In genomic region chr1:52662645-52663313, GRCh38 we compare ENCODE assay signal across 9 cellular contexts. TPM values are rescaled to one million over a fixed set of nuclear protein-coding genes. Genes with fewer than 3 reads are reported as not detected.
DNase-seq lines count a peak whose midpoint lies in the region; ATAC-seq, FAIRE-seq and TF ChIP-seq lines count a peak whose summit lies in the region.
"Had no signal": no experiment of that assay in that cellular context is flagged by ENCODE, and none has a peak within 500 bp of the region (broad histone marks: within the 10 kb centered on the region; RNA-seq: fewer than 3 reads in every experiment).

No MANE protein-coding gene starts in this region.

- H3K9me3 Mint-ChIP-seq in CD8-positive, alpha-beta memory T cell, result no peaks in the 10 kb centered on the region

- H3K4me2 ChIP-seq in Loucy (ENCODE audit: low read depth, low read length, poor library complexity, severe bottlenecking), result no peak overlapping the region
- H3K4me2 ChIP-seq in K562 (ENCODE audit: insufficient read depth, low read length), result no peak overlapping the region
- H3K4me2 ChIP-seq in OCI-LY7 (ENCODE audit: low read length), result no peak overlapping the region

- no peaks in the 10 kb centered on the region for H3K36me3 ChIP-seq in Loucy (ENCODE audit: insufficient read depth, low read length)
- no peaks in the 10 kb centered on the region for H3K36me3 ChIP-seq in K562 (ENCODE audit: control insufficient read depth, insufficient read depth, low read length)
- H3K36me3 ChIP-seq in lung (ENCODE audit: control insufficient read depth in 2 of 2, insufficient read depth in 2 of 2, low read length in 2 of 2), result no peaks in the 10 kb centered on the region
- H3K36me3 ChIP-seq in CD8-positive, alpha-beta memory T cell (ENCODE audit: insufficient read depth, low read length), result peaks cover 9% of the 10 kb centered on the region
- no peaks in the 10 kb centered on the region for H3K36me3 ChIP-seq in OCI-LY7 (ENCODE audit: insufficient read depth, low read length)
- peaks cover 0 to 9% (median 2%) of the 10 kb centered on the region in 6 donors for H3K36me3 ChIP-seq in spleen

- WGBS in K562 (ENCODE audit: insufficient coverage, low coverage, missing lambda C conversion rate), result 36% methylated on average over 13 of the region's 13 CpGs
- WGBS in lung, 2 donors, result 39 to 50% methylated on average over 13 of the region's 13 CpGs
- 56 to 72% (median 68%) methylated on average over 13 of the region's 13 CpGs for WGBS in spleen, 5 donors

- no peaks in the 10 kb centered on the region for H3K9me2 ChIP-seq in Loucy (replicated peaks; ENCODE audit: low read depth, low read length)
- no peaks in the 10 kb centered on the region for H3K9me2 ChIP-seq in OCI-LY7 (ENCODE audit: insufficient read depth, low read length)

- BruUV-seq in K562 (replicated peaks; lab: Mats Ljungman, UMichigan), result no TSS peak
- no TSS peak for BruUV-seq in OCI-LY7 (replicated peaks; lab: Mats Ljungman, UMichigan)

- ATAC-seq in K562, result no peak; the same call in 2 of the 3 replicates
- peak; percentile 27 for ATAC-seq in lung (ENCODE audit: insufficient read depth, low FRiP score)

- H3K27ac ChIP-seq in K562 (ENCODE audit: extremely low read depth, low read depth, low read length) (no peak overlapping the region), lung (ENCODE audit: low read depth in 1 of 2, low read length in 1 of 2) (no peak overlapping the region), OCI-LY7 (ENCODE audit: low read depth, low read length, poor library complexity, severe bottlenecking) (no peak overlapping the region), spleen (no peak overlapping the region)
- no peak overlapping the region for H3K27ac ChIP-seq in CD8-positive, alpha-beta memory T cell (ENCODE audit: low read depth, low read length)
- H3K27ac ChIP-seq: HL-60 had no signal

- TF ChIP-seq POLR2A in K562 (conservative IDR thresholded peaks at IDR 0.05) (no peak), spleen (IDR thresholded peaks at IDR 0.05) (no peak)

- no peak overlapping the region for H3K4me3 Mint-ChIP-seq in CD8-positive, alpha-beta memory T cell

- H3K9me3 ChIP-seq in Loucy (ENCODE audit: insufficient read depth, low read depth, low read length) (no peaks in the 10 kb centered on the region), K562 (replicated peaks; ENCODE audit: control insufficient read depth, insufficient read depth, low read depth, low read length) (no peaks in the 10 kb centered on the region), lung (ENCODE audit: control insufficient read depth in 2 of 2, insufficient read depth in 1 of 2, low read length in 1 of 2) (no peaks in the 10 kb centered on the region), OCI-LY7 (ENCODE audit: low read length) (no peaks in the 10 kb centered on the region), spleen (no peaks in the 10 kb centered on the region)
- no peaks in the 10 kb centered on the region for H3K9me3 ChIP-seq in CD8-positive, alpha-beta memory T cell (ENCODE audit: low read length)

- no peaks in the 10 kb centered on the region for H3K27me3 ChIP-seq in Loucy (ENCODE audit: insufficient read depth, low read length, poor library complexity, severe bottlenecking)
- no peaks in the 10 kb centered on the region for H3K27me3 ChIP-seq in K562 (ENCODE audit: control insufficient read depth in 2 of 2, insufficient read depth in 2 of 2, low read length in 2 of 2)
- H3K27me3 ChIP-seq in lung (ENCODE audit: control insufficient read depth, insufficient read depth), result no peaks in the 10 kb centered on the region
- no peaks in the 10 kb centered on the region for H3K27me3 ChIP-seq in CD8-positive, alpha-beta memory T cell (ENCODE audit: insufficient read depth, low read length, poor library complexity, severe bottlenecking)
- no peaks in the 10 kb centered on the region for H3K27me3 ChIP-seq in spleen (replicated peaks in 1 of 7)

- H3K9ac ChIP-seq in Loucy (ENCODE audit: low read depth, low read length, poor library complexity, severe bottlenecking) (no peak overlapping the region), K562 (ENCODE audit: insufficient read depth in 1 of 2, low read depth in 2 of 2, low read length in 2 of 2) (no peak overlapping the region)

- no peaks in the 10 kb centered on the region for H3F3A ChIP-seq in Loucy (ENCODE audit: low read depth)

- H3K4me3 ChIP-seq in Loucy (ENCODE audit: low read length, poor library complexity, severe bottlenecking) (no peak overlapping the region), K562 (no peak overlapping the region), lung (no peak overlapping the region), OCI-LY7 (ENCODE audit: low read depth, low read length, poor library complexity, severe bottlenecking) (no peak overlapping the region), spleen (no peak overlapping the region)
- H3K4me3 ChIP-seq in CD8-positive, alpha-beta memory T cell (ENCODE audit: low read length), result no peak overlapping the region

- H3K27me3 Mint-ChIP-seq in CD8-positive, alpha-beta memory T cell, result no peaks in the 10 kb centered on the region

- H4K20me1 ChIP-seq in Loucy (ENCODE audit: insufficient read depth, low read length, poor library complexity, severe bottlenecking), result no peaks in the 10 kb centered on the region
- no peaks in the 10 kb centered on the region for H4K20me1 ChIP-seq in K562 (replicated peaks; ENCODE audit: control insufficient read depth, insufficient read depth, low read length)
- no peaks in the 10 kb centered on the region for H4K20me1 ChIP-seq in OCI-LY7 (ENCODE audit: insufficient read depth, low read length)

- peak; percentile 37 for FAIRE-seq in K562 (lab: Jason Lieb, UNC)

- DNase-seq in COLO829 (ENCODE audit: low spot score), result peak; percentile 94
- no peak for DNase-seq in K562 (ENCODE audit: extremely low read depth in 1 of 4, low spot score in 3 of 4)
- no peak for DNase-seq in lung (ENCODE audit: low spot score)
- no peak for DNase-seq in CD8-positive, alpha-beta memory T cell
- DNase-seq in OCI-LY7 (ENCODE audit: low spot score), result no peak
- no peak for DNase-seq in SW 1271 (lab: John Stamatoyannopoulos, UW)
- DNase-seq in spleen, result no peak

- H3K36me3 Mint-ChIP-seq in CD8-positive, alpha-beta memory T cell, result peaks cover 0 to 35% (median 2%) of the 10 kb centered on the region in 3 donors

- H3K27ac Mint-ChIP-seq in CD8-positive, alpha-beta memory T cell, result peak overlapping the region in 4 of 8 donors; percentile 37 to 92 (median 63)

- H2AFZ ChIP-seq in Loucy (ENCODE audit: low read length), result peak overlapping the region; percentile 34; the same call in 1 of the 2 replicates
- peak overlapping the region; percentile 7; the same call in 1 of the 2 replicates for H2AFZ ChIP-seq in K562 (ENCODE audit: low read depth, low read length)
- no peak overlapping the region for H2AFZ ChIP-seq in OCI-LY7 (ENCODE audit: low read length)

- CTCF ChIA-PET in K562 (lab: Yijun Ruan, JAX; ENCODE audit: low intra/inter-chr PET ratio) (interaction anchor here (0.6 kb wide), 1 partner anchor 149 kb away, joined by 3 read pairs; no protein-coding TSS in a partner anchor), OCI-LY7 (lab: Charles Lee; ENCODE audit: unreplicated experiment) (no interaction called here)
- CTCF ChIA-PET in CD8-positive, alpha-beta memory T cell (lab: Charles Lee), result no interaction called here

- TF ChIP-seq RAD21 in K562 (CRISPR knock-in tag; conservative IDR thresholded peaks at IDR 0.05 in 1 of 2, IDR thresholded peaks at IDR 0.05 in 1 of 2), result 0 out of 4 replicates have a peak, but pooled peaks of 1 of the 2 experiments have one; percentile 5

- POLR2A ChIA-PET in K562 (lab: Yijun Ruan, JAX) (interaction anchor here (0.6 kb wide), 2 partner anchors 36 to 206 kb away, joined by 3 to 4 read pairs; no protein-coding TSS in a partner anchor), OCI-LY7 (lab: Charles Lee) (interaction anchor here (0.5 to 1.2 kb wide), 2 partner anchors 24 to 1177 kb away, joined by 3 to 4 read pairs; no protein-coding TSS in a partner anchor)
- POLR2A ChIA-PET in CD8-positive, alpha-beta memory T cell (lab: Charles Lee), result interaction anchor here (0.7 kb wide), 1 partner anchor 111 kb away, joined by 3 read pairs; no protein-coding TSS in a partner anchor

- H3K9me1 ChIP-seq in K562 (ENCODE audit: control insufficient read depth, insufficient read depth, low read length), result no peaks in the 10 kb centered on the region

- H3K4me1 Mint-ChIP-seq in CD8-positive, alpha-beta memory T cell, result peaks cover 5 to 24% (median 18%) of the 10 kb centered on the region in 3 donors

- in situ Hi-C loops in K562 (cut with MboI), result no loop called here

- no peak for TF ChIP-seq EP300 in K562 (IDR thresholded peaks at IDR 0.05; ENCODE audit: low read length)

- TF ChIP-seq CTCF in Loucy (conservative IDR thresholded peaks at IDR 0.05; ENCODE audit: low read length), result no peak
- TF ChIP-seq CTCF in K562 (IDR thresholded peaks at IDR 0.05 in 2 of 3, conservative IDR thresholded peaks at IDR 0.05 in 1 of 3; ENCODE audit: insufficient read depth in 2 of 3, low read depth in 1 of 3, low read length in 3 of 3), result no peak
- TF ChIP-seq CTCF in lung (IDR thresholded peaks at IDR 0.05; ENCODE audit: control extremely low read depth, extremely low read depth), result no peak
- TF ChIP-seq CTCF in OCI-LY7 (conservative IDR thresholded peaks at IDR 0.05; ENCODE audit: low read length), result no peak
- no peak for TF ChIP-seq CTCF in spleen (IDR thresholded peaks at IDR 0.05 in 8 of 11, conservative IDR thresholded peaks at IDR 0.05 in 3 of 11)

- no peaks in the 10 kb centered on the region for H3K79me2 ChIP-seq in Loucy (ENCODE audit: insufficient read depth, low read length)
- no peaks in the 10 kb centered on the region for H3K79me2 ChIP-seq in K562 (ENCODE audit: control insufficient read depth, insufficient read depth, low read length)
- no peaks in the 10 kb centered on the region for H3K79me2 ChIP-seq in OCI-LY7 (ENCODE audit: insufficient read depth, low read depth, low read length)

- intact Hi-C loops in K562 (cut with micrococcal nuclease) (no loop called here), OCI-LY7 (cut with micrococcal nuclease; ENCODE audit: unreplicated experiment) (no loop called here), spleen (cut with DNase I; ENCODE audit: low total_unique reads) (no loop called here)

- H3K4me1 ChIP-seq in Loucy (ENCODE audit: insufficient read depth, low read length, poor library complexity, severe bottlenecking) (no peaks in the 10 kb centered on the region), K562 (replicated peaks in 1 of 2; ENCODE audit: control insufficient read depth in 2 of 2, insufficient read depth in 2 of 2, low read length in 2 of 2) (peaks cover 2% of the 10 kb centered on the region in 2 experiments; a peak in 3 of 5 replicates), lung (ENCODE audit: control insufficient read depth in 2 of 2, insufficient read depth in 2 of 2, low read length in 2 of 2) (no peaks in the 10 kb centered on the region), OCI-LY7 (ENCODE audit: insufficient read depth, low read length, poor library complexity, severe bottlenecking) (no peaks in the 10 kb centered on the region), spleen (peaks cover 0 to 18% (median 2%) of the 10 kb centered on the region in 6 donors)
- no peaks in the 10 kb centered on the region for H3K4me1 ChIP-seq in CD8-positive, alpha-beta memory T cell (ENCODE audit: insufficient read depth, low read length)

RNA-seq across cellular contexts. Expression of gene SHISAL2A, which starts 29.8 kb away (rescaled TPM):
- not detected in 2 replicates for total RNA-seq in K562 (2011; cell fraction: chromatin; rRNA removed; ENCODE audit: low replicate concordance)
- not detected in 2 replicates for total RNA-seq in K562 (2011; cell fraction: nucleolus; rRNA removed)
- not detected in 2 replicates for total RNA-seq in K562 (2011; cell fraction: nucleoplasm; rRNA removed)
- total RNA-seq in K562 (2014; rRNA removed) (not detected in 2 replicates), K562 (2014; rRNA removed; fragmentation: Illumina TruSeq; extraction: Trizol) (not detected in 2 replicates), K562 (2015; rRNA removed; fragmentation: Illumina TruSeq; extraction: Trizol) (not detected in 2 replicates), K562 (2021) (0.11 TPM in 1 of 2 replicates, not detected in the other), lung (1 to 10 TPM; 1.7 to 2.2 TPM), OCI-LY7 (2022) (0.27 and 0.55 TPM in 2 replicates), spleen (10 to 100 TPM; 12.8 to 23.6 (median 17.9) TPM)
- polyA plus RNA-seq in K562 (2011; rRNA removed) (not detected in 2 replicates), K562 (2014; fragmentation: Illumina TruSeq; extraction: Trizol) (not detected in 2 replicates), K562 (2014; fragmentation: Nextera tagmentation; extraction: Ambion mirVana) (not detected), K562 (2014; rRNA removed) (not detected in 2 replicates), lung (1 to 10 TPM in 1 of 2 donors, under 1 TPM in 1; 0.79 to 2.6 TPM), spleen (10 to 100 TPM in 2 of 3 donors, 1 to 10 TPM in 1; 9.2 to 15.5 (median 14.4) TPM)
- polyA plus RNA-seq in K562 (2011; cell fraction: cytosol; rRNA removed), result not detected in 2 replicates
- polyA plus RNA-seq in K562 (2011; cell fraction: nucleus; rRNA removed), result not detected in 2 replicates
- not detected in 2 replicates for polyA plus RNA-seq in K562 (2012)
- not detected in 2 replicates for polyA minus RNA-seq in K562 (2011; rRNA and poly(A)+ RNA removed)
- not detected in 2 replicates for polyA minus RNA-seq in K562 (2011; cell fraction: cytosol; rRNA and poly(A)+ RNA removed)
- polyA minus RNA-seq in K562 (2011; cell fraction: nucleus; rRNA and poly(A)+ RNA removed), result not detected in 2 replicates
- 10 to 100 TPM; 15.7 to 16.7 TPM for total RNA-seq in CD8-positive, alpha-beta memory T cell
- polyA plus RNA-seq in CD8-positive, alpha-beta memory T cell, result 11.3 TPM
- total RNA-seq in OCI-LY7 (2014; rRNA removed; shearing (Covaris generic)), result 0.13 and 0.69 TPM in 2 replicates

RNA-seq across cellular contexts. Expression of gene COA7, which starts 35.4 kb away (rescaled TPM):
- total RNA-seq in K562 (2011; cell fraction: chromatin; rRNA removed; ENCODE audit: low replicate concordance), result 16.7 and 21.2 TPM in 2 replicates
- 11.3 and 11.4 TPM in 2 replicates for total RNA-seq in K562 (2011; cell fraction: nucleolus; rRNA removed)
- 16.6 and 20.1 TPM in 2 replicates for total RNA-seq in K562 (2011; cell fraction: nucleoplasm; rRNA removed)
- total RNA-seq in K562 (2014; rRNA removed) (19.4 and 22.9 TPM in 2 replicates), K562 (2014; rRNA removed; fragmentation: Illumina TruSeq; extraction: Trizol) (48.8 and 50.2 TPM in 2 replicates), K562 (2015; rRNA removed; fragmentation: Illumina TruSeq; extraction: Trizol) (50.6 and 53.9 TPM in 2 replicates), K562 (2021) (59.3 and 61.3 TPM in 2 replicates), lung (10 to 100 TPM in 1 of 2 donors, 1 to 10 TPM in 1; 4.8 to 20.4 TPM), OCI-LY7 (2022) (19.9 and 26.1 TPM in 2 replicates), spleen (10 to 100 TPM in 3 of 7 donors, 1 to 10 TPM in 4; 5.0 to 12.8 (median 8.8) TPM)
- polyA plus RNA-seq in K562 (2011; rRNA removed) (42.7 and 51.0 TPM in 2 replicates), K562 (2014; fragmentation: Illumina TruSeq; extraction: Trizol) (37.3 and 45.9 TPM in 2 replicates), K562 (2014; fragmentation: Nextera tagmentation; extraction: Ambion mirVana) (10 to 100 TPM; 59.6 to 82.8 TPM), K562 (2014; rRNA removed) (34.2 and 43.7 TPM in 2 replicates), lung (10 to 100 TPM in 1 of 2 donors, 1 to 10 TPM in 1; 4.9 to 12.1 TPM), spleen (1 to 10 TPM; 1.9 to 5.6 (median 3.5) TPM)
- 36.2 and 36.6 TPM in 2 replicates for polyA plus RNA-seq in K562 (2011; cell fraction: cytosol; rRNA removed)
- polyA plus RNA-seq in K562 (2011; cell fraction: nucleus; rRNA removed), result 10.2 and 11.7 TPM in 2 replicates
- 34.6 and 49.3 TPM in 2 replicates for polyA plus RNA-seq in K562 (2012)
- 41.9 and 45.6 TPM in 2 replicates for polyA minus RNA-seq in K562 (2011; rRNA and poly(A)+ RNA removed)
- 13.6 and 15.3 TPM in 2 replicates for polyA minus RNA-seq in K562 (2011; cell fraction: cytosol; rRNA and poly(A)+ RNA removed)
- polyA minus RNA-seq in K562 (2011; cell fraction: nucleus; rRNA and poly(A)+ RNA removed), result 3.8 and 6.0 TPM in 2 replicates
- 10 to 100 TPM; 39.8 to 41.2 TPM for total RNA-seq in CD8-positive, alpha-beta memory T cell
- 3.2 TPM for polyA plus RNA-seq in CD8-positive, alpha-beta memory T cell
- 6.6 and 7.0 TPM in 2 replicates for total RNA-seq in OCI-LY7 (2014; rRNA removed; shearing (Covaris generic))

Comparison
In these comparisons a context has a peak if more than half of its experiments do, and no peak if none do; other contexts are left out.
1. RNA of gene SHISAL2A, which starts 29.8 kb away (total RNA-seq): 12.8 to 23.6 TPM in spleen and 15.7 to 16.7 TPM in CD8-positive, alpha-beta memory T cell; 1.7 to 2.2 TPM in lung, 0.13 to 0.69 TPM in OCI-LY7 and 0.11 TPM in K562; every median in the first group is over 4 times any median in the second.